In genomic region chr12:54370218-54370730, GRCh38 we compare ENCODE assay signal across 9 cellular contexts. TPM values are rescaled to one million over a fixed set of nuclear protein-coding genes. Genes with fewer than 3 reads are reported as not detected.
DNase-seq lines count a peak whose midpoint lies in the region; ATAC-seq, FAIRE-seq and TF ChIP-seq lines count a peak whose summit lies in the region.
"Had no signal": no experiment of that assay in that cellular context is flagged by ENCODE, and none has a peak within 500 bp of the region (broad histone marks: within the 10 kb centered on the region; RNA-seq: fewer than 3 reads in every experiment).

No MANE protein-coding gene starts in this region.

- H3K4me3 ChIP-seq in fibroblast of pulmonary artery (replicated peaks; ENCODE audit: low read depth, low read length), result peak overlapping the region; percentile 41

- peak; percentile 92 for TF ChIP-seq CTCF in AG09319 (IDR thresholded peaks at IDR 0.05; ENCODE audit: low read depth, low read length)
- TF ChIP-seq CTCF in fibroblast of pulmonary artery (IDR thresholded peaks at IDR 0.05; ENCODE audit: low read length, missing control alignments), result peak; percentile 80

- H3K27me3 Mint-ChIP-seq in T-helper 17 cell, result no peaks in the 10 kb centered on the region

- no peaks in the 10 kb centered on the region for H3K9me3 ChIP-seq in T-helper 17 cell (ENCODE audit: control insufficient read depth, low read length, poor library complexity, severe bottlenecking)

- no peak for ATAC-seq in T-helper 17 cell
- no peak for ATAC-seq in GM21515 (IDR thresholded peaks at IDR 0.05; ENCODE audit: unreplicated experiment)

- peaks cover 30% of the 10 kb centered on the region for H3K4me1 Mint-ChIP-seq in T-helper 17 cell

- peak; percentile 69 for DNase-seq in AG09319 (ENCODE audit: extremely low read depth, low read depth)
- peak; percentile 86 for DNase-seq in H54 (ENCODE audit: insufficient read length, low spot score)
- no peak for DNase-seq in T-helper 17 cell
- DNase-seq in fibroblast of pulmonary artery (ENCODE audit: low read depth), result peak; percentile 84
- DNase-seq in myocyte (ENCODE audit: low read depth), result peak; percentile 81
- no peak for DNase-seq in putamen (ENCODE audit: low spot score)
- no peak for DNase-seq in pons (ENCODE audit: low spot score)

- FAIRE-seq in H54 (lab: Jason Lieb, UNC), result no peak

- TF ChIP-seq POLR2A in H54 (IDR thresholded peaks at IDR 0.05; ENCODE audit: low read depth, low read length), result no peak

- peak overlapping the region; percentile 19 for H3K27ac Mint-ChIP-seq in T-helper 17 cell

- H3K36me3 Mint-ChIP-seq in T-helper 17 cell (ENCODE audit: low read depth), result no peaks in the 10 kb centered on the region

- no peak overlapping the region for H3K4me3 Mint-ChIP-seq in T-helper 17 cell

RNA-seq across cellular contexts. Expression of gene GPR84, which starts 6.0 kb away (rescaled TPM):
- total RNA-seq in T-helper 17 cell (under 1 TPM; 0.57 to 0.99 TPM), myocyte (not detected in 2 replicates)
- polyA plus RNA-seq in myocyte (2012), result not detected
- total RNA-seq: glomerular endothelial cell had no signal

RNA-seq across cellular contexts. Expression of gene ZNF385A, which starts 14.3 kb away (rescaled TPM):
- 1 to 10 TPM; 3.4 to 5.7 TPM for total RNA-seq in T-helper 17 cell
- 2.3 and 4.1 TPM in 2 replicates for total RNA-seq in myocyte
- polyA plus RNA-seq in myocyte (2012), result 3.6 TPM

RNA-seq across cellular contexts. Expression of gene COPZ1, which starts 45.3 kb away (rescaled TPM):
- total RNA-seq in T-helper 17 cell (10 to 100 TPM; 58.6 to 63.3 TPM), myocyte (228 and 256 TPM in 2 replicates)
- 259 TPM for polyA plus RNA-seq in myocyte (2012)

RNA-seq across cellular contexts. Expression of gene ITGA5, which starts 48.8 kb away (rescaled TPM):
- total RNA-seq in T-helper 17 cell (10 to 100 TPM; 61.6 to 71.4 TPM), myocyte (156 and 221 TPM in 2 replicates)
- 195 TPM for polyA plus RNA-seq in myocyte (2012)

Comparison
In these comparisons a context has a peak if more than half of its experiments do, and no peak if none do; other contexts are left out.
1. DNase-seq: peak in AG09319 (single experiment), H54 (single experiment), fibroblast of pulmonary artery (single experiment) and myocyte (single experiment); none in T-helper 17 cell (0 of 3), putamen (single experiment) and pons (single experiment).